ENCODE assay signal across 17 cellular contexts in the genomic region with DNA sequence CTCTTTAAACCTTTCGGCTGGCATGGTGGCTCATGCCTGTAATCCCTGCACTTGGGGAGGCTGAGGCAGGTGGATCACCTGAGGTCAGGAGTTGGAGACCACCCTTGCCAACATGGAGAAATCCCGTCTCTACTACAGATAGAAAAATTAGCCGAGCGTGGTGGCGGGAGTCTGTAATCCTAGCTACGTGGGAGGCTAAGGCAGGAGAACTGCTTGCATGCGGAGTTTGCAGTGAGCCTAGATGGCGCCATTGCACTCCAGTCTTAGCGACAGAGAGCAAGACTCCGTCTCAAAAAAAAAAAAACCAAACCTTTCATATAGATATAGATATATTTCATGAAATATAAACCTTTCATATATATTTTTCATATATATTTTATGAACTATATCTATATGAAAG.
DNase-seq lines count a peak whose midpoint lies in the region; ATAC-seq and TF ChIP-seq lines count a peak whose summit lies in the region.
"Had no signal": no experiment of that assay in that cellular context is flagged by ENCODE, and none has a peak within 500 bp of the region (broad histone marks: within the 10 kb centered on the region; RNA-seq: fewer than 3 reads in every experiment).

No MANE protein-coding gene starts in this region.

- H2BK5ac ChIP-seq in trophoblast cell (ENCODE audit: low read depth, low read length, poor library complexity), result no peak overlapping the region

- H3K79me2 ChIP-seq in PC-3 (ENCODE audit: low read length), result no peaks in the 10 kb centered on the region
- no peaks in the 10 kb centered on the region for H3K79me2 ChIP-seq in trophoblast cell (ENCODE audit: control insufficient read depth, insufficient read depth, low read length, poor library complexity)

- H4K12ac ChIP-seq in trophoblast cell (ENCODE audit: low read depth, low read length), result no peak overlapping the region

- H3K9me3 ChIP-seq in PC-3 (ENCODE audit: low read length), result no peaks in the 10 kb centered on the region
- no peaks in the 10 kb centered on the region for H3K9me3 ChIP-seq in trophoblast cell (ENCODE audit: insufficient read depth, low read depth, low read length)
- H3K9me3 ChIP-seq: A549, gastroesophageal sphincter, HAP-1 had no signal

- H3F3A ChIP-seq in PC-3 (ENCODE audit: low read length, unreplicated experiment), result no peaks in the 10 kb centered on the region

- H3K36me3 ChIP-seq in PC-3 (ENCODE audit: low read depth, low read length), result no peaks in the 10 kb centered on the region
- H3K36me3 ChIP-seq in trophoblast cell (ENCODE audit: control insufficient read depth in 1 of 2, insufficient read depth in 2 of 2, low read length in 2 of 2), result no peaks in the 10 kb centered on the region
- H3K36me3 ChIP-seq: gastroesophageal sphincter, HAP-1 had no signal

- no peak overlapping the region for H2AK5ac ChIP-seq in trophoblast cell (ENCODE audit: low read length)

- H2BK12ac ChIP-seq in trophoblast cell (ENCODE audit: low read length), result no peak overlapping the region

- no peaks in the 10 kb centered on the region for H3K27me3 Mint-ChIP-seq in endothelial cell (ENCODE audit: unreplicated experiment)
- H3K27me3 Mint-ChIP-seq: CD4-positive, CD25-positive, alpha-beta regulatory T cell; memory B cell had no signal

- no peak overlapping the region for H4K8ac ChIP-seq in trophoblast cell (ENCODE audit: low read depth, low read length)

- H3K9ac ChIP-seq in PC-3 (ENCODE audit: low read length) (no peak overlapping the region), trophoblast cell (ENCODE audit: low read length) (no peak overlapping the region)

- H2BK120ac ChIP-seq in trophoblast cell (ENCODE audit: insufficient read depth, low read length, poor library complexity), result no peak overlapping the region

- ATAC-seq in PC-3, result no peak
- ATAC-seq: A549; gastroesophageal sphincter; GM12878; stimulated activated naive CD8-positive, alpha-beta T cell treated with anti-CD3 and anti-CD28 coated beads, Interleukin-15, Interleukin-2, amounts not matched to agents 100 U/mL and 50 U/mL, for 24 hours had no signal

- no peaks in the 10 kb centered on the region for H3K79me1 ChIP-seq in trophoblast cell (ENCODE audit: low read length)

- CTCF ChIA-PET in PC-3 (lab: Charles Lee), result no interaction called here

- H3K27ac ChIP-seq in PC-3 (ENCODE audit: low read length), result no peak overlapping the region
- H3K27ac ChIP-seq in trophoblast cell (ENCODE audit: low read depth, low read length), result no peak overlapping the region
- H3K27ac ChIP-seq: A549, gastroesophageal sphincter had no signal

- WGBS in trophoblast cell (ENCODE audit: extremely low coverage, insufficient coverage, insufficient read length), result no CpG with 5 or more reads among the region's 10 CpGs

- H4K91ac ChIP-seq in trophoblast cell (ENCODE audit: low read depth, low read length), result no peak overlapping the region

- no TSS peak for BruUV-seq in PC-3 (replicated peaks; lab: Mats Ljungman, UMichigan)

- no peaks in the 10 kb centered on the region for H3K36me3 Mint-ChIP-seq in endothelial cell (ENCODE audit: low read depth, unreplicated experiment)
- H3K36me3 Mint-ChIP-seq: CD4-positive, CD25-positive, alpha-beta regulatory T cell; memory B cell had no signal

- H3K4me3 ChIP-seq in PC-3 (ENCODE audit: low read length), result no peak overlapping the region
- no peak overlapping the region for H3K4me3 ChIP-seq in trophoblast cell (ENCODE audit: low read depth, low read length)
- H3K4me3 ChIP-seq: A549, gastroesophageal sphincter, GM12878, HAP-1 had no signal

- DNase-seq in NCI-H524 (lab: John Stamatoyannopoulos, UW) (peak; percentile 24 to 53), NCI-H524 treated with DMSO at 0.1 percent for 48 hours (lab: John Stamatoyannopoulos, UW) (no peak), PC-3 (peak; percentile 23), endothelial cell (ENCODE audit: low spot score) (peak; percentile 32), trophoblast cell (peak; percentile 2 to 36), HCEC 1CT (no peak), NK-92 (lab: John Stamatoyannopoulos, UW; ENCODE audit: unreplicated experiment) (no peak)
- no peak for DNase-seq in activated CD4-positive, alpha-beta T cell treated with anti-CD3 and anti-CD28 coated beads, Interleukin-2, amount 50 U/mL, for 48 hours
- DNase-seq: activated effector memory CD4-positive, alpha-beta T cell treated with Interleukin-2 at 50 U/mL for 16 hours; CD4-positive, CD25-positive, alpha-beta regulatory T cell; NCI-H446; stimulated activated naive CD8-positive, alpha-beta T cell treated with anti-CD3 and anti-CD28 coated beads, Interleukin-15, Interleukin-2, amounts not matched to agents 100 U/mL and 50 U/mL, for 24 hours had no signal

- H3K4me2 ChIP-seq in PC-3 (ENCODE audit: low read length) (no peak overlapping the region), trophoblast cell (ENCODE audit: low read length) (no peak overlapping the region)
- H3K4me2 ChIP-seq: A549 had no signal

- H2AFZ ChIP-seq in PC-3 (ENCODE audit: low read length) (no peak overlapping the region), trophoblast cell (ENCODE audit: insufficient read depth, low read length, poor library complexity) (no peak overlapping the region)

- H3K4ac ChIP-seq in trophoblast cell (ENCODE audit: low read depth, low read length), result no peak overlapping the region

- no peak overlapping the region for H3K23ac ChIP-seq in trophoblast cell (ENCODE audit: low read length)

- TF ChIP-seq CTCF in PC-3 (conservative IDR thresholded peaks at IDR 0.05; ENCODE audit: low read depth, low read length) (peak; percentile 19; the same call in 1 of the 2 replicates), endothelial cell (IDR thresholded peaks at IDR 0.05; ENCODE audit: unreplicated experiment) (no peak)

- H3K27ac Mint-ChIP-seq in endothelial cell (ENCODE audit: unreplicated experiment), result no peak overlapping the region
- H3K27ac Mint-ChIP-seq: CD4-positive, CD25-positive, alpha-beta regulatory T cell; memory B cell had no signal

- POLR2A ChIA-PET in PC-3 (lab: Charles Lee; ENCODE audit: unreplicated experiment), result no interaction called here

- H3K27me3 ChIP-seq in PC-3 (ENCODE audit: low read length) (no peaks in the 10 kb centered on the region), trophoblast cell (ENCODE audit: insufficient read depth, low read length) (no peaks in the 10 kb centered on the region)
- H3K27me3 ChIP-seq: gastroesophageal sphincter had no signal

- H3K18ac ChIP-seq in trophoblast cell (ENCODE audit: low read length), result no peak overlapping the region

- H3K4me3 Mint-ChIP-seq in endothelial cell (ENCODE audit: unreplicated experiment), result no peak overlapping the region
- H3K4me3 Mint-ChIP-seq: CD4-positive, CD25-positive, alpha-beta regulatory T cell; memory B cell had no signal

- H4K20me1 ChIP-seq in PC-3 (ENCODE audit: low read length), result no peaks in the 10 kb centered on the region

- no peaks in the 10 kb centered on the region for H3K4me1 ChIP-seq in PC-3 (ENCODE audit: insufficient read depth, low read length)
- no peaks in the 10 kb centered on the region for H3K4me1 ChIP-seq in trophoblast cell (ENCODE audit: control insufficient read depth in 1 of 2, insufficient read depth in 2 of 2, low read length in 2 of 2)
- H3K4me1 ChIP-seq: A549, gastroesophageal sphincter, HAP-1 had no signal

- no peaks in the 10 kb centered on the region for H3K9me3 Mint-ChIP-seq in endothelial cell (ENCODE audit: unreplicated experiment)
- H3K9me3 Mint-ChIP-seq: memory B cell had no signal

- H3K14ac ChIP-seq in trophoblast cell (ENCODE audit: low read length), result no peak overlapping the region

- no peaks in the 10 kb centered on the region for H3K9me2 ChIP-seq in PC-3 (replicated peaks; ENCODE audit: low read length)

- intact Hi-C loops in PC-3 (cut with micrococcal nuclease), result no loop called here

- no peaks in the 10 kb centered on the region for H3K4me1 Mint-ChIP-seq in endothelial cell (ENCODE audit: unreplicated experiment)
- H3K4me1 Mint-ChIP-seq: CD4-positive, CD25-positive, alpha-beta regulatory T cell; memory B cell had no signal

Comparison
In these comparisons a context has a peak if more than half of its experiments do, and no peak if none do; other contexts are left out.
1. DNase-seq: peak in NCI-H524 (2 of 2), PC-3 (single experiment), endothelial cell (single experiment) and trophoblast cell (2 of 2); none in NCI-H524 treated with DMSO at 0.1 percent for 48 hours (single experiment), HCEC 1CT (single experiment), activated CD4-positive, alpha-beta T cell treated with anti-CD3 and anti-CD28 coated beads, Interleukin-2, amount 50 U/mL, for 48 hours (0 of 2) and NK-92 (single experiment).